ENCODE assay signal across 19 cellular contexts in genomic region chr2:14530506-14530905, GRCh38.
A peak's percentile ranks its signal among the peaks of the same experiment; 100 is the strongest.
DNase-seq lines count a peak whose midpoint lies in the region; FAIRE-seq and TF ChIP-seq lines count a peak whose summit lies in the region.
"Had no signal": no experiment of that assay in that cellular context is flagged by ENCODE, and none has a peak within 500 bp of the region (broad histone marks: within the 10 kb centered on the region; RNA-seq: fewer than 3 reads in every experiment).

No MANE protein-coding gene starts in this region.

- TF ChIP-seq POLR2A in H54 (IDR thresholded peaks at IDR 0.05; ENCODE audit: low read depth, low read length): no peak

- no peak overlapping the region for H3K27ac Mint-ChIP-seq in astrocyte (ENCODE audit: unreplicated experiment)
- H3K27ac Mint-ChIP-seq: H9 had no signal

- no peak overlapping the region for H3K4me2 ChIP-seq in astrocyte (ENCODE audit: low read length)
- H3K4me2 ChIP-seq: BLaER1 had no signal

- no peak overlapping the region for H2AFZ ChIP-seq in astrocyte (ENCODE audit: low read depth, low read length)

- no peak overlapping the region for H3K4me3 Mint-ChIP-seq in astrocyte (ENCODE audit: unreplicated experiment)
- H3K4me3 Mint-ChIP-seq: H9 had no signal

- no peaks in the 10 kb centered on the region for H4K20me1 ChIP-seq in astrocyte (ENCODE audit: insufficient read depth, low read length)
- H4K20me1 ChIP-seq: BLaER1 had no signal

- H3K9me3 Mint-ChIP-seq in astrocyte (ENCODE audit: unreplicated experiment): no peaks in the 10 kb centered on the region
- H3K9me3 Mint-ChIP-seq: H9 had no signal

- H3K9ac ChIP-seq in astrocyte (ENCODE audit: low read length): no peak overlapping the region
- H3K9ac ChIP-seq: BLaER1 had no signal

- no peaks in the 10 kb centered on the region for H3K36me3 ChIP-seq in astrocyte (ENCODE audit: insufficient read depth, low read length)
- H3K36me3 ChIP-seq: BLaER1 had no signal

- H3K27ac ChIP-seq in astrocyte (ENCODE audit: low read depth, low read length): no peak overlapping the region
- H3K27ac ChIP-seq: BLaER1, SK-N-MC had no signal

- H3K79me2 ChIP-seq in astrocyte (ENCODE audit: insufficient read depth, low read length): no peaks in the 10 kb centered on the region

- H3K4me3 ChIP-seq in AG10803 (ENCODE audit: low read length) (no peak overlapping the region), astrocyte (ENCODE audit: insufficient read depth, low read depth, low read length) (no peak overlapping the region), fibroblast of mammary gland (ENCODE audit: control insufficient read depth, low read depth, low read length) (no peak overlapping the region)
- H3K4me3 ChIP-seq: BLaER1, SK-N-MC had no signal

- no peaks in the 10 kb centered on the region for H3K9me3 ChIP-seq in astrocyte (ENCODE audit: insufficient read depth, low read depth, low read length)
- H3K9me3 ChIP-seq: BLaER1 had no signal

- H3K27me3 ChIP-seq in astrocyte (ENCODE audit: insufficient read depth, low read length): no peaks in the 10 kb centered on the region
- H3K27me3 ChIP-seq: BLaER1 had no signal

- H3K27me3 Mint-ChIP-seq in astrocyte (ENCODE audit: low read depth, unreplicated experiment): peaks cover 2% of the 10 kb centered on the region

- H3K36me3 Mint-ChIP-seq in astrocyte (ENCODE audit: low read depth, unreplicated experiment): no peaks in the 10 kb centered on the region

- DNase-seq in AG10803 (ENCODE audit: low read depth) (peak; percentile 16), H54 (ENCODE audit: insufficient read length, low spot score) (no peak), astrocyte (ENCODE audit: low read depth) (peak; percentile 43), fibroblast of mammary gland (ENCODE audit: low read depth) (peak; percentile 67), NCI-H2107 (lab: John Stamatoyannopoulos, UW) (no peak), glomerular visceral epithelial cell (ENCODE audit: extremely low spot score) (no peak)
- DNase-seq in activated CD8-positive, alpha-beta memory T cell treated with anti-CD3 and anti-CD28 coated beads, Interleukin-2, amount 50 U/mL, for 4 hours: no peak
- DNase-seq in stimulated activated CD4-positive, alpha-beta T cell treated with anti-CD3 and anti-CD28 coated beads, Interleukin-1b, Interleukin-23, amount 100 ng/mL, for 48 hours: no peak
- DNase-seq: ACHN, DMS 273 treated with DMSO at 0.1 percent for 48 hours, H9, KBM-7, NCI-H1092, NCI-H1694, NCI-H446, PC-3 had no signal

- no peaks in the 10 kb centered on the region for H3K4me1 Mint-ChIP-seq in astrocyte (ENCODE audit: low read depth, unreplicated experiment)
- H3K4me1 Mint-ChIP-seq: H9 had no signal

- H3K4me1 ChIP-seq in astrocyte (ENCODE audit: insufficient read depth, low read length): no peaks in the 10 kb centered on the region
- H3K4me1 ChIP-seq: BLaER1 had no signal

- TF ChIP-seq CTCF in AG10803 (conservative IDR thresholded peaks at IDR 0.05; ENCODE audit: low read length) (no peak), astrocyte (IDR thresholded peaks at IDR 0.05; ENCODE audit: insufficient read depth, low read depth, low read length) (no peak), fibroblast of mammary gland (conservative IDR thresholded peaks at IDR 0.05; ENCODE audit: control insufficient read depth, insufficient read depth, low read depth, low read length) (no peak)

- FAIRE-seq in H54 (lab: Jason Lieb, UNC) (peak; percentile 55), astrocyte (lab: Jason Lieb, UNC) (no peak)
- FAIRE-seq: HTR-8/SVneo had no signal

Comparison
In these comparisons a context has a peak if more than half of its experiments do, and no peak if none do; other contexts are left out.
1. DNase-seq: peak in AG10803 (single experiment), astrocyte (single experiment) and fibroblast of mammary gland (single experiment); none in H54 (single experiment), activated CD8-positive, alpha-beta memory T cell treated with anti-CD3 and anti-CD28 coated beads, Interleukin-2, amount 50 U/mL, for 4 hours (single experiment), NCI-H2107 (single experiment), stimulated activated CD4-positive, alpha-beta T cell treated with anti-CD3 and anti-CD28 coated beads, Interleukin-1b, Interleukin-23, amount 100 ng/mL, for 48 hours (single experiment) and glomerular visceral epithelial cell (single experiment).